ENCODE assay signal across 8 cellular contexts in the genomic region with DNA sequence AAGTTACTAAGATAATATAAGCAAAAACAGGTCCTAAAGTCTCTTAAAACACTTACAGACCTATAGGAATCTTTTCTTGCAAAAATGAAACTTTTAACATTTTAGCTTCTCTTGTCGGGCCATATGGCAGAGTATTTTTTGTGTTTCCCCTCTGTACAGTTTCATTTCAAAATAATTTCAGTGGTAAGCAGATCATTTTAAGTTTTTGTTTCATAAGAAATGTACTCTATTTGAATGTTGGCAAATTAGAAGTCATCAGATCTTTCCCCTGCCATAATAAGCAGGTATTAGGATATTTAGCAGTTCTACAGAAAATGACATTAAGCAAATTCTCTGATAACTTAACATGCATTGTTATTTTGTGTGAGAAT. TPM values are rescaled to one million over a fixed set of nuclear protein-coding genes. Genes with fewer than 3 reads are reported as not detected.
DNase-seq lines count a peak whose midpoint lies in the region; ATAC-seq and TF ChIP-seq lines count a peak whose summit lies in the region.

No MANE protein-coding gene starts in this region.

- H3K27me3 ChIP-seq in GM23248 (replicated peaks; ENCODE audit: insufficient read depth) (no peaks in the 10 kb centered on the region), SU-DHL-6 (ENCODE audit: low read length) (no peaks in the 10 kb centered on the region)

- peak; percentile 31 for ATAC-seq in GM18519 (IDR thresholded peaks at IDR 0.05; ENCODE audit: low FRiP score, unreplicated experiment)
- no peak for ATAC-seq in naive thymus-derived CD8-positive, alpha-beta T cell

- peak overlapping the region in 8 of 10 donors; percentile 13 to 74 (median 50) for H3K4me3 Mint-ChIP-seq in naive thymus-derived CD8-positive, alpha-beta T cell

- H3K9me3 ChIP-seq in GM23248 (ENCODE audit: low read depth) (no peaks in the 10 kb centered on the region), SU-DHL-6 (ENCODE audit: insufficient read depth, low read length) (no peaks in the 10 kb centered on the region)

- DNase-seq in GM23248 (no peak), GM13977 (ENCODE audit: low spot score) (no peak), A172 (ENCODE audit: low spot score) (no peak)
- DNase-seq in naive thymus-derived CD8-positive, alpha-beta T cell: no peak
- no peak for DNase-seq in effector CD8-positive, alpha-beta T cell (lab: John Stamatoyannopoulos, UW)
- no peak for DNase-seq in stimulated activated naive CD4-positive, alpha-beta T cell (lab: John Stamatoyannopoulos, UW)

- peak overlapping the region; percentile 65 for H3K4me3 ChIP-seq in GM23248
- no peak overlapping the region for H3K4me3 ChIP-seq in SU-DHL-6 (ENCODE audit: insufficient read depth, low read length, poor library complexity, severe bottlenecking)

- H3K9me3 Mint-ChIP-seq in naive thymus-derived CD8-positive, alpha-beta T cell: no peaks in the 10 kb centered on the region

- in situ Hi-C loops in GM23248 (cut with MboI): no loop called here
- in situ Hi-C loops in GM13977 (cut with MboI; ENCODE audit: low pct_unique_long_range_greater_than_20kb, low sequenced_read_pairs, unreplicated experiment): no loop called here

- no peak overlapping the region for H2AFZ ChIP-seq in GM23248
- no peak overlapping the region for H2AFZ ChIP-seq in SU-DHL-6 (ENCODE audit: low read depth, low read length, severe bottlenecking)

- H3F3A ChIP-seq in GM23248 (ENCODE audit: insufficient read depth): peaks cover 28% of the 10 kb centered on the region
- no peaks in the 10 kb centered on the region for H3F3A ChIP-seq in SU-DHL-6 (ENCODE audit: insufficient read depth)

- peaks cover 5 to 21% (median 13%) of the 10 kb centered on the region in 4 donors for H3K4me1 Mint-ChIP-seq in naive thymus-derived CD8-positive, alpha-beta T cell

- POLR2A ChIA-PET in naive thymus-derived CD8-positive, alpha-beta T cell (lab: Charles Lee): no interaction called here

- peaks cover 48% of the 10 kb centered on the region for H3K4me1 ChIP-seq in GM23248 (ENCODE audit: insufficient read depth)

- H3K9me2 ChIP-seq in GM23248 (ENCODE audit: insufficient read depth): no peaks in the 10 kb centered on the region
- H3K9me2 ChIP-seq in SU-DHL-6 (replicated peaks; ENCODE audit: insufficient read depth, low read length): no peaks in the 10 kb centered on the region

- no peaks in the 10 kb centered on the region for H4K20me1 ChIP-seq in GM23248 (ENCODE audit: insufficient read depth)
- no peaks in the 10 kb centered on the region for H4K20me1 ChIP-seq in SU-DHL-6 (ENCODE audit: low read depth, low read length)

- 7 to 18% methylated on average over 1 of the region's 1 CpG for WGBS in GM23248 (ENCODE audit: low coverage in 1 of 2, low lambda C conversion rate in 2 of 2, missing lambda C conversion rate in 2 of 2), 2 experiments

- H3K4me2 ChIP-seq in GM23248 (ENCODE audit: unreplicated experiment): peak overlapping the region; percentile 90
- H3K4me2 ChIP-seq in SU-DHL-6 (ENCODE audit: low read depth, low read length, poor library complexity, severe bottlenecking): peak overlapping the region; percentile 5

- H3K27me3 Mint-ChIP-seq in naive thymus-derived CD8-positive, alpha-beta T cell: no peaks in the 10 kb centered on the region

- H3K9ac ChIP-seq in GM23248 (peak overlapping the region; percentile 57), SU-DHL-6 (ENCODE audit: low read length) (no peak overlapping the region)

- TF ChIP-seq CTCF in SU-DHL-6 (IDR thresholded peaks at IDR 0.05; ENCODE audit: insufficient read depth, low read length, poor library complexity, severe bottlenecking) (no peak), GM13977 (IDR thresholded peaks at IDR 0.05; ENCODE audit: extremely low read depth, insufficient read depth, missing control alignments) (no peak)

- H3K27ac ChIP-seq in GM23248: peak overlapping the region; percentile 82
- no peak overlapping the region for H3K27ac ChIP-seq in SU-DHL-6 (ENCODE audit: low read depth, low read length)

- H3K36me3 Mint-ChIP-seq in naive thymus-derived CD8-positive, alpha-beta T cell: peaks cover 0 to 3% (median 0%) of the 10 kb centered on the region in 3 donors

- peak overlapping the region in 3 of 10 donors; percentile 22 to 76 (median 68) for H3K27ac Mint-ChIP-seq in naive thymus-derived CD8-positive, alpha-beta T cell

- no peaks in the 10 kb centered on the region for H3K79me2 ChIP-seq in GM23248 (ENCODE audit: insufficient read depth)
- no peaks in the 10 kb centered on the region for H3K79me2 ChIP-seq in SU-DHL-6 (ENCODE audit: insufficient read depth, low read length)

- H3K36me3 ChIP-seq in GM23248 (ENCODE audit: low read depth): no peaks in the 10 kb centered on the region
- no peaks in the 10 kb centered on the region for H3K36me3 ChIP-seq in SU-DHL-6 (ENCODE audit: low read length)

RNA-seq across cellular contexts. Expression of a gene that starts 37.9 kb away (rescaled TPM):
- total RNA-seq in GM23248 (2014; rRNA removed; shearing (Covaris generic)): 8.6 and 13.4 TPM in 2 replicates
- polyA plus RNA-seq in GM23248 (2016; fragmentation: Nextera tagmentation; extraction: Ambion mirVana): 9.2 and 9.4 TPM in 2 replicates
- 1 to 10 TPM; 1.9 to 2.1 TPM for total RNA-seq in naive thymus-derived CD8-positive, alpha-beta T cell
- 1 to 10 TPM; 1.1 to 1.8 (median 1.4) TPM for polyA plus RNA-seq in naive thymus-derived CD8-positive, alpha-beta T cell
- 5.1 and 5.6 TPM in 2 replicates for total RNA-seq in A172 (2014; rRNA removed; shearing (Covaris generic))
